Comparison of ENCODE assay signal across 31 cellular contexts in genomic region chr6:44897286-44897685, GRCh38.
"Had no signal": no experiment of that assay in that cellular context is flagged by ENCODE, and none has a peak within 500 bp of the region (broad histone marks: within the 10 kb centered on the region; RNA-seq: fewer than 3 reads in every experiment).

No MANE protein-coding gene starts in this region.

- H3K9me3 ChIP-seq: body of pancreas had no signal

- H3K4me3 ChIP-seq: ascending aorta, body of pancreas, breast epithelium, PC-9 had no signal

- H3K9ac ChIP-seq: KMS-11 had no signal

- FAIRE-seq: RCC 7860 had no signal

- H2AFZ ChIP-seq: PC-9 had no signal

- H3K27ac ChIP-seq: ascending aorta, body of pancreas, breast epithelium, KMS-11, PC-9, RWPE1, WERI-Rb-1 had no signal

- H3K4me1 ChIP-seq: ascending aorta, body of pancreas, breast epithelium had no signal

- H3K4me2 ChIP-seq: KMS-11, PC-9 had no signal

- H3K36me3 ChIP-seq: ascending aorta, breast epithelium, WERI-Rb-1 had no signal

- DNase-seq: activated CD4-positive, alpha-beta T cell treated with anti-CD3 and anti-CD28 coated beads for 1 hour; activated CD4-positive, alpha-beta T cell treated with anti-CD3 and anti-CD28 coated beads for 48 hours; activated CD4-positive, CD25-positive, alpha-beta regulatory T cell; activated CD8-positive, alpha-beta T cell treated with anti-CD3 and anti-CD28 coated beads for 36 hours; activated effector memory CD4-positive, alpha-beta T cell treated with anti-CD3 and anti-CD28 coated beads, Interleukin-2, amount 50 U/mL, for 16 hours; activated naive CD4-positive, alpha-beta T cell; activated naive CD4-positive, alpha-beta T cell treated with anti-CD3 and anti-CD28 coated beads, Interleukin-2, amount 50 U/mL, for 16 hours; activated naive CD8-positive, alpha-beta T cell treated with anti-CD3 and anti-CD28 coated beads for 36 hours; activated T-cell treated with anti-CD3 and anti-CD28 coated beads, Interleukin-2, amount 50 U/mL, for 1 hour; activated T-cell treated with anti-CD3 and anti-CD28 coated beads, Interleukin-2, amount 50 U/mL, for 72 hours; amygdala; body of pancreas; central memory CD4-positive, alpha-beta T cell; MM.1S; MV-4-11; NCI-H1092; NCI-H1436 treated with DMSO at 0.1 percent for 48 hours; NCI-H1694 treated with DMSO at 0.1 percent for 48 hours; NCI-H2029; NCI-H345; NCI-H524 treated with DMSO at 0.1 percent for 48 hours; NK-92 treated with Interleukin-12 subunit alpha and Interleukin-12 subunit beta, amount 100 ng/mL, for 24 hours; PC-9; SIG-M5; T1000; WERI-Rb-1 had no signal

- H3K27me3 ChIP-seq: ascending aorta, body of pancreas, breast epithelium had no signal
